10 cellular contexts compared by ENCODE assay signal in genomic region chr22:42646569-42647525, GRCh38. TPM values are rescaled to one million over a fixed set of nuclear protein-coding genes. Genes with fewer than 3 reads are reported as not detected.
A peak's percentile ranks its signal among the peaks of the same experiment; 100 is the strongest.
DNase-seq lines count a peak whose midpoint lies in the region; ATAC-seq, FAIRE-seq and TF ChIP-seq lines count a peak whose summit lies in the region.
"Had no signal": no experiment of that assay in that cellular context is flagged by ENCODE, and none has a peak within 500 bp of the region (broad histone marks: within the 10 kb centered on the region; RNA-seq: fewer than 3 reads in every experiment).

No MANE protein-coding gene starts in this region.

- 89 to 94% methylated on average over 9 to 16 of the region's 16 CpGs for WGBS in endodermal cell (ENCODE audit: insufficient coverage in 1 of 2, insufficient read length in 1 of 2), 2 experiments

- no peak for ATAC-seq in naive thymus-derived CD4-positive, alpha-beta T cell
- ATAC-seq in HG03139 (IDR thresholded peaks at IDR 0.05; ENCODE audit: unreplicated experiment): no peak
- no peak for ATAC-seq in GM21528 (IDR thresholded peaks at IDR 0.05; ENCODE audit: low FRiP score, unreplicated experiment)

- peak overlapping the region; percentile 99 for H3K4me2 ChIP-seq in Loucy (ENCODE audit: low read depth, low read length, poor library complexity, severe bottlenecking)

- H3K27ac Mint-ChIP-seq in endodermal cell: no peak overlapping the region
- H3K27ac Mint-ChIP-seq in naive thymus-derived CD4-positive, alpha-beta T cell: peak overlapping the region in 6 of 9 donors; percentile 8 to 99 (median 56)

- FAIRE-seq in GM12892 (lab: Jason Lieb, UNC): no peak
- FAIRE-seq: G401.6 had no signal

- TF ChIP-seq CTCF in AG04449 (IDR thresholded peaks at IDR 0.05; ENCODE audit: insufficient read depth, low read length, missing control alignments): no peak
- TF ChIP-seq CTCF in Loucy (conservative IDR thresholded peaks at IDR 0.05; ENCODE audit: low read length): no peak
- TF ChIP-seq CTCF in endodermal cell (conservative IDR thresholded peaks at IDR 0.05): no peak
- no peak for TF ChIP-seq CTCF in WERI-Rb-1 (IDR thresholded peaks at IDR 0.05; ENCODE audit: low read depth, low read length)

- no peaks in the 10 kb centered on the region for H3K9me2 ChIP-seq in Loucy (replicated peaks; ENCODE audit: low read depth, low read length)

- H3K9me3 ChIP-seq in Loucy (ENCODE audit: insufficient read depth, low read depth, low read length): no peaks in the 10 kb centered on the region
- H3K9me3 ChIP-seq in endodermal cell (ENCODE audit: control insufficient read depth, low read length): no peaks in the 10 kb centered on the region
- no peaks in the 10 kb centered on the region for H3K9me3 ChIP-seq in naive thymus-derived CD4-positive, alpha-beta T cell (ENCODE audit: control insufficient read depth in 2 of 3, low read length in 3 of 3)
- no peaks in the 10 kb centered on the region for H3K9me3 ChIP-seq in WERI-Rb-1 (ENCODE audit: severe bottlenecking)

- H3K4me3 ChIP-seq in AG04449 (ENCODE audit: low read depth, low read length) (peak overlapping the region; percentile 6; the same call in 1 of the 2 replicates), Loucy (ENCODE audit: low read length, poor library complexity, severe bottlenecking) (peak overlapping the region; percentile 40), endodermal cell (ENCODE audit: low read length) (no peak overlapping the region), WERI-Rb-1 (ENCODE audit: low read depth, low read length) (no peak overlapping the region)
- H3K4me3 ChIP-seq in naive thymus-derived CD4-positive, alpha-beta T cell (ENCODE audit: low read length): no peak overlapping the region

- H3K4me1 ChIP-seq in Loucy (ENCODE audit: insufficient read depth, low read length, poor library complexity, severe bottlenecking): peaks cover 42% of the 10 kb centered on the region
- peaks cover 5% of the 10 kb centered on the region for H3K4me1 ChIP-seq in endodermal cell (ENCODE audit: control insufficient read depth, insufficient read depth, low read length)
- peaks cover 11 to 16% of the 10 kb centered on the region in 2 donors for H3K4me1 ChIP-seq in naive thymus-derived CD4-positive, alpha-beta T cell (ENCODE audit: control insufficient read depth in 2 of 2, insufficient read depth in 2 of 2, low read length in 2 of 2)

- peaks cover 33% of the 10 kb centered on the region for H3K4me1 Mint-ChIP-seq in endodermal cell
- H3K4me1 Mint-ChIP-seq in naive thymus-derived CD4-positive, alpha-beta T cell: peaks cover 12 to 45% (median 34%) of the 10 kb centered on the region in 7 donors

- H3K27me3 ChIP-seq in Loucy (ENCODE audit: insufficient read depth, low read length, poor library complexity, severe bottlenecking) (no peaks in the 10 kb centered on the region), endodermal cell (ENCODE audit: control insufficient read depth, insufficient read depth, low read length, poor library complexity, severe bottlenecking) (no peaks in the 10 kb centered on the region), WERI-Rb-1 (ENCODE audit: insufficient read depth, low read depth, severe bottlenecking) (no peaks in the 10 kb centered on the region)
- H3K27me3 ChIP-seq in naive thymus-derived CD4-positive, alpha-beta T cell (ENCODE audit: control insufficient read depth in 2 of 2, insufficient read depth in 2 of 2, low read length in 2 of 2): no peaks in the 10 kb centered on the region

- H3K27me3 Mint-ChIP-seq in endodermal cell (ENCODE audit: insufficient read depth): no peaks in the 10 kb centered on the region
- H3K27me3 Mint-ChIP-seq in naive thymus-derived CD4-positive, alpha-beta T cell: no peaks in the 10 kb centered on the region

- peaks cover 61% of the 10 kb centered on the region for H3K79me2 ChIP-seq in Loucy (ENCODE audit: insufficient read depth, low read length)

- H3K36me3 Mint-ChIP-seq in endodermal cell (ENCODE audit: low read depth): no peaks in the 10 kb centered on the region
- peaks cover 0 to 1% (median 0%) of the 10 kb centered on the region in 5 donors for H3K36me3 Mint-ChIP-seq in naive thymus-derived CD4-positive, alpha-beta T cell

- TF ChIP-seq POLR2A in GM12892 (IDR thresholded peaks at IDR 0.05; ENCODE audit: low read depth, low read length): no peak

- H3F3A ChIP-seq in Loucy (ENCODE audit: low read depth): no peaks in the 10 kb centered on the region

- intact Hi-C loops in naive thymus-derived CD4-positive, alpha-beta T cell (cut with micrococcal nuclease): no loop called here

- POLR2A ChIA-PET in AG04449 (lab: Yijun Ruan, JAX): interaction anchor here (0.7 to 1.4 kb wide), 3 partner anchors 25 to 124 kb away, joined by 3 to 4 read pairs (median 3); partner anchors contain the start of gene POLDIP3
- POLR2A ChIA-PET in naive thymus-derived CD4-positive, alpha-beta T cell (lab: Charles Lee): interaction anchor here (0.5 to 3.5 kb wide), 5 partner anchors 8 to 1390 kb away, joined by 3 to 19 read pairs (median 4); partner anchors contain the start of gene POLDIP3

- CTCF ChIA-PET in AG04449 (lab: Yijun Ruan, JAX): interaction anchor here (1.0 to 1.4 kb wide), 4 partner anchors 10 to 25 kb away, joined by 3 to 4 read pairs (median 4); no protein-coding TSS in a partner anchor
- CTCF ChIA-PET in naive thymus-derived CD4-positive, alpha-beta T cell (lab: Charles Lee): interaction anchor here (1.0 kb wide), 2 partner anchors 15 to 26 kb away, joined by 3 read pairs; no protein-coding TSS in a partner anchor

- DNase-seq in AG04449 (ENCODE audit: low read depth, low spot score): no peak
- no peak for DNase-seq in endodermal cell
- DNase-seq in naive thymus-derived CD4-positive, alpha-beta T cell: peak in 1 of 9 donors; percentile 5
- no peak for DNase-seq in GM12892 (ENCODE audit: insufficient read length)
- no peak for DNase-seq in WERI-Rb-1

- H3K4me3 Mint-ChIP-seq in endodermal cell: peak overlapping the region; percentile 14
- peak overlapping the region in 8 of 10 donors; percentile 7 to 100 (median 97) for H3K4me3 Mint-ChIP-seq in naive thymus-derived CD4-positive, alpha-beta T cell

- H3K27ac ChIP-seq in endodermal cell (ENCODE audit: low read depth, low read length) (no peak overlapping the region), WERI-Rb-1 (no peak overlapping the region)
- H3K27ac ChIP-seq in naive thymus-derived CD4-positive, alpha-beta T cell (ENCODE audit: low read depth, low read length): no peak overlapping the region
- H3K27ac ChIP-seq: HL-60 had no signal

- H3K36me3 ChIP-seq in Loucy (ENCODE audit: insufficient read depth, low read length): no peaks in the 10 kb centered on the region
- H3K36me3 ChIP-seq in endodermal cell (ENCODE audit: control insufficient read depth, insufficient read depth, low read length): no peaks in the 10 kb centered on the region
- peaks cover 0 to 4% (median 0%) of the 10 kb centered on the region in 3 experiments for H3K36me3 ChIP-seq in naive thymus-derived CD4-positive, alpha-beta T cell (ENCODE audit: control insufficient read depth in 2 of 3, insufficient read depth in 3 of 3, low read length in 3 of 3)
- no peaks in the 10 kb centered on the region; the same call in 1 of the 2 replicates for H3K36me3 ChIP-seq in WERI-Rb-1

- H3K9me3 Mint-ChIP-seq in endodermal cell: no peaks in the 10 kb centered on the region
- H3K9me3 Mint-ChIP-seq in naive thymus-derived CD4-positive, alpha-beta T cell: peaks cover 0 to 4% (median 0%) of the 10 kb centered on the region in 11 donors

- H3K9ac ChIP-seq in Loucy (ENCODE audit: low read depth, low read length, poor library complexity, severe bottlenecking): peak overlapping the region; percentile 51
- H3K9ac ChIP-seq in endodermal cell (ENCODE audit: extremely low read depth, low read length, poor library complexity, severe bottlenecking): no peak overlapping the region

- H2AFZ ChIP-seq in Loucy (ENCODE audit: low read length): no peak overlapping the region

- peaks cover 46% of the 10 kb centered on the region for H4K20me1 ChIP-seq in Loucy (ENCODE audit: insufficient read depth, low read length, poor library complexity, severe bottlenecking)

RNA-seq across cellular contexts. Expression of gene CYB5R3, which starts 2.3 kb away (rescaled TPM):
- total RNA-seq in endodermal cell: 10 to 100 TPM; 89.5 to 92.4 TPM
- 120 TPM for polyA plus RNA-seq in endodermal cell (2013, experiment 1 of 2)
- polyA plus RNA-seq in endodermal cell (2013, experiment 2 of 2): 109 TPM
- total RNA-seq in naive thymus-derived CD4-positive, alpha-beta T cell: 10 to 100 TPM; 34.3 to 70.6 (median 42.3) TPM
- 10 to 100 TPM; 38.8 to 74.1 TPM for polyA plus RNA-seq in naive thymus-derived CD4-positive, alpha-beta T cell
- polyA plus RNA-seq in GM12892 (2012; ENCODE audit: missing spikeins): 49.7 TPM

RNA-seq across cellular contexts. Expression of gene ATP5MGL, which starts 6.4 kb away (rescaled TPM):
- total RNA-seq in endodermal cell: 1 to 10 TPM in 1 of 2 donors, under 1 TPM in 1; 0.46 to 1.8 TPM
- polyA plus RNA-seq in endodermal cell (2013, experiment 1 of 2): not detected
- polyA plus RNA-seq in endodermal cell (2013, experiment 2 of 2): 0.62 TPM
- 1 to 10 TPM; 1.1 to 5.0 (median 1.5) TPM for total RNA-seq in naive thymus-derived CD4-positive, alpha-beta T cell
- under 1 TPM; 0.35 to 0.45 TPM for polyA plus RNA-seq in naive thymus-derived CD4-positive, alpha-beta T cell
- not detected for polyA plus RNA-seq in GM12892 (2012; ENCODE audit: missing spikeins)

RNA-seq across cellular contexts. Expression of gene POLDIP3, which starts 32.2 kb away (rescaled TPM):
- total RNA-seq in endodermal cell: 100 to 1,000 TPM in 1 of 2 donors, 10 to 100 TPM in 1; 81.9 to 102 TPM
- 88.4 TPM for polyA plus RNA-seq in endodermal cell (2013, experiment 1 of 2)
- 78.7 TPM for polyA plus RNA-seq in endodermal cell (2013, experiment 2 of 2)
- total RNA-seq in naive thymus-derived CD4-positive, alpha-beta T cell: 10 to 100 TPM; 62.5 to 86.7 (median 75.2) TPM
- 100 to 1,000 TPM in 1 of 2 donors, 10 to 100 TPM in 1; 60.7 to 109 TPM for polyA plus RNA-seq in naive thymus-derived CD4-positive, alpha-beta T cell
- polyA plus RNA-seq in GM12892 (2012; ENCODE audit: missing spikeins): 40.0 TPM

Comparison
In these comparisons a context has a peak if more than half of its experiments do, and no peak if none do; other contexts are left out.
1. H3K4me3 ChIP-seq: peak in AG04449 (single experiment) and Loucy (single experiment); none in endodermal cell (single experiment), naive thymus-derived CD4-positive, alpha-beta T cell (single experiment) and WERI-Rb-1 (single experiment).